Comparison of ENCODE assay signal across 18 cellular contexts in the genomic region with DNA sequence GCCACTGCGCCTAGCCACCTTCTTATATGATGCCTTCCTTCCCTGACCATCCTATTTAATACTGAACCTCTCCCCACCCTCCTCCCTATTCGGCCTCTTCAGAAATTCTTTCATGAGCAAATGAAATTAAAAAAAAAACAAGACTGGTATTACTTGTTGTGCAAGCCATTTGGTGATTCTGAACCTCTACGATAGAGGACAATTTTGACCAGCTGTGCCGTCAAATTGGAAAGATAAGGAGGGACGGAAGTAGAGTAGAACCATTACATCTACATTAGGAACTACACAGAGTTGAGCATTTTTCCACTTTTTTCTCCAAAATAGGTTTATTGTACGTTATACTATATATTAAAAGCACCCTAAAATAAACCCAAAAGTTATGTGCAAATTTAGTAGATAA. TPM values are rescaled to one million over a fixed set of nuclear protein-coding genes. Genes with fewer than 3 reads are reported as not detected.
DNase-seq lines count a peak whose midpoint lies in the region; ATAC-seq and TF ChIP-seq lines count a peak whose summit lies in the region.
"Had no signal": no experiment of that assay in that cellular context is flagged by ENCODE, and none has a peak within 500 bp of the region (broad histone marks: within the 10 kb centered on the region; RNA-seq: fewer than 3 reads in every experiment).

No MANE protein-coding gene starts in this region.

- H3F3A ChIP-seq in GM23248 (ENCODE audit: insufficient read depth) = peaks cover 53% of the 10 kb centered on the region

- H3K27me3 ChIP-seq in GM23248 (replicated peaks; ENCODE audit: insufficient read depth) = no peaks in the 10 kb centered on the region
- H3K27me3 ChIP-seq in ascending aorta = no peaks in the 10 kb centered on the region
- H3K27me3 ChIP-seq in testis = no peaks in the 10 kb centered on the region
- H3K27me3 ChIP-seq: SJSA1 had no signal

- peaks cover 19% of the 10 kb centered on the region; the same call in 1 of the 2 replicates for H3K36me3 ChIP-seq in GM23248 (ENCODE audit: low read depth)
- peaks cover 4 to 8% of the 10 kb centered on the region in 2 donors for H3K36me3 ChIP-seq in ascending aorta
- no peaks in the 10 kb centered on the region for H3K36me3 ChIP-seq in testis (ENCODE audit: low read depth, missing control alignments)

- no peak for TF ChIP-seq POLR2A in testis (IDR thresholded peaks at IDR 0.05)

- in situ Hi-C loops in GM23248 (cut with MboI) = no loop called here

- H3K9me3 Mint-ChIP-seq in dendritic cell treated with granulocyte-macrophage colony-stimulating factor and Interleukin-4, amounts not matched to agents 40 ng/mL and 50 ng/mL, for 4 days = no peaks in the 10 kb centered on the region
- no peaks in the 10 kb centered on the region for H3K9me3 Mint-ChIP-seq in nephron
- H3K9me3 Mint-ChIP-seq in activated CD8-positive, alpha-beta memory T cell treated with anti-CD3 and anti-CD28 coated beads, Interleukin-2, amount 10 ng/mL, durations not matched to agents 7 days and 5 days (ENCODE audit: low read depth) = peaks cover 5% of the 10 kb centered on the region

- no peak overlapping the region for H3K4me3 Mint-ChIP-seq in dendritic cell treated with granulocyte-macrophage colony-stimulating factor and Interleukin-4, amounts not matched to agents 40 ng/mL and 50 ng/mL, for 4 days
- peak overlapping the region in 2 of 3 experiments; percentile 5 to 7 for H3K4me3 Mint-ChIP-seq in nephron
- no peak overlapping the region for H3K4me3 Mint-ChIP-seq in activated CD8-positive, alpha-beta memory T cell treated with anti-CD3 and anti-CD28 coated beads, Interleukin-2, amount 10 ng/mL, durations not matched to agents 7 days and 5 days

- no peak for ATAC-seq in activated CD8-positive, alpha-beta memory T cell treated with anti-CD3 and anti-CD28 coated beads, Interleukin-2, amount 10 ng/mL, durations not matched to agents 7 days and 5 days
- ATAC-seq: A549 had no signal

- CTCF ChIA-PET in RWPE1 (lab: Yijun Ruan, JAX) = interaction anchor here (0.6 kb wide), 1 partner anchor 77 kb away, joined by 3 read pairs; no protein-coding TSS in a partner anchor
- CTCF ChIA-PET in activated CD8-positive, alpha-beta memory T cell treated with anti-CD3 and anti-CD28 coated beads, Interleukin-2, amount 10 ng/mL, durations not matched to agents 7 days and 5 days (lab: Charles Lee) = no interaction called here

- H2AFZ ChIP-seq in GM23248 = no peak overlapping the region

- intact Hi-C loops in dendritic cell treated with granulocyte-macrophage colony-stimulating factor and Interleukin-4, amounts not matched to agents 40 ng/mL and 50 ng/mL, for 4 days (cut with micrococcal nuclease) = loop anchor here (10.0 kb wide), 1 partner anchor 1870 kb away; a partner anchor contains a TSS
- intact Hi-C loops in ascending aorta (cut with DNase I) (loop anchor here (10.0 kb wide), 1 partner anchor 1870 kb away; a partner anchor contains a TSS), posterior vena cava (cut with DNase I) (no loop called here), testis (cut with DNase I; ENCODE audit: low total_unique reads) (no loop called here)

- TF ChIP-seq CTCF in RWPE1 (conservative IDR thresholded peaks at IDR 0.05; ENCODE audit: low read depth) (no peak), nephron (IDR thresholded peaks at IDR 0.05; ENCODE audit: unreplicated experiment in 3 of 3) (no peak), ascending aorta (IDR thresholded peaks at IDR 0.05) (no peak), testis (IDR thresholded peaks at IDR 0.05) (no peak)

- POLR2A ChIA-PET in RWPE1 (lab: Yijun Ruan, JAX; ENCODE audit: low non-redundant PET) = no interaction called here

- H3K4me3 ChIP-seq in GM23248 = peak overlapping the region; percentile 90; the same call in 1 of the 2 replicates
- no peak overlapping the region for H3K4me3 ChIP-seq in ascending aorta
- no peak overlapping the region for H3K4me3 ChIP-seq in testis
- H3K4me3 ChIP-seq: A549, SJSA1 had no signal

- no peaks in the 10 kb centered on the region for H4K20me1 ChIP-seq in GM23248 (ENCODE audit: insufficient read depth)

- peak overlapping the region; percentile 89 for H3K27ac Mint-ChIP-seq in dendritic cell treated with granulocyte-macrophage colony-stimulating factor and Interleukin-4, amounts not matched to agents 40 ng/mL and 50 ng/mL, for 4 days
- no peak overlapping the region for H3K27ac Mint-ChIP-seq in nephron
- no peak overlapping the region for H3K27ac Mint-ChIP-seq in activated CD8-positive, alpha-beta memory T cell treated with anti-CD3 and anti-CD28 coated beads, Interleukin-2, amount 10 ng/mL, durations not matched to agents 7 days and 5 days

- no peak overlapping the region for H3K27ac ChIP-seq in GM23248
- peak overlapping the region; percentile 58 for H3K27ac ChIP-seq in RWPE1
- no peak overlapping the region for H3K27ac ChIP-seq in ascending aorta
- H3K27ac ChIP-seq in testis = no peak overlapping the region
- H3K27ac ChIP-seq: A549, KMS-11, SJSA1 had no signal

- peak overlapping the region; percentile 99 for H3K4me2 ChIP-seq in GM23248 (ENCODE audit: unreplicated experiment)

- H3K9me3 ChIP-seq in GM23248 (ENCODE audit: low read depth) (no peaks in the 10 kb centered on the region), ascending aorta (no peaks in the 10 kb centered on the region), testis (no peaks in the 10 kb centered on the region)

- H3K4me1 ChIP-seq in GM23248 (ENCODE audit: insufficient read depth) (peaks cover 33% of the 10 kb centered on the region), ascending aorta (peaks cover 12 to 37% of the 10 kb centered on the region in 2 donors), testis (peaks cover 23% of the 10 kb centered on the region)

- no peak for DNase-seq in GM23248
- DNase-seq in RWPE1 (ENCODE audit: low spot score) = no peak
- DNase-seq in ascending aorta (ENCODE audit: low spot score in 2 of 2) = no peak
- DNase-seq in posterior vena cava (ENCODE audit: low spot score) = no peak
- no peak for DNase-seq in activated CD8-positive, alpha-beta memory T cell treated with anti-CD3 and anti-CD28 coated beads, Interleukin-2, amount 10 ng/mL, durations not matched to agents 7 days and 5 days
- DNase-seq in testis = no peak
- DNase-seq: C1 segment of cervical spinal cord; DMS 273 treated with DMSO at 0.1 percent for 48 hours; MM.1S; NCI-H1092 treated with DMSO at 0.1 percent for 48 hours; NCI-H526 treated with DMSO at 0.1 percent for 48 hours; NK-92 treated with Interleukin-12 subunit alpha and Interleukin-12 subunit beta, amount 100 ng/mL, for 24 hours; RPMI8226 had no signal

- peaks cover 14% of the 10 kb centered on the region for H3K4me1 Mint-ChIP-seq in dendritic cell treated with granulocyte-macrophage colony-stimulating factor and Interleukin-4, amounts not matched to agents 40 ng/mL and 50 ng/mL, for 4 days (ENCODE audit: low read depth)
- H3K4me1 Mint-ChIP-seq in nephron = peaks cover 11% of the 10 kb centered on the region
- H3K4me1 Mint-ChIP-seq in activated CD8-positive, alpha-beta memory T cell treated with anti-CD3 and anti-CD28 coated beads, Interleukin-2, amount 10 ng/mL, durations not matched to agents 7 days and 5 days = peaks cover 8% of the 10 kb centered on the region

- no peaks in the 10 kb centered on the region for H3K9me2 ChIP-seq in GM23248 (ENCODE audit: insufficient read depth)

- H3K27me3 Mint-ChIP-seq in dendritic cell treated with granulocyte-macrophage colony-stimulating factor and Interleukin-4, amounts not matched to agents 40 ng/mL and 50 ng/mL, for 4 days = no peaks in the 10 kb centered on the region
- H3K27me3 Mint-ChIP-seq in nephron (ENCODE audit: low read depth) = no peaks in the 10 kb centered on the region
- H3K27me3 Mint-ChIP-seq in activated CD8-positive, alpha-beta memory T cell treated with anti-CD3 and anti-CD28 coated beads, Interleukin-2, amount 10 ng/mL, durations not matched to agents 7 days and 5 days = no peaks in the 10 kb centered on the region

- H3K9ac ChIP-seq in GM23248 = peak overlapping the region; percentile 96; the same call in 1 of the 2 replicates
- H3K9ac ChIP-seq: KMS-11 had no signal

- H3K36me3 Mint-ChIP-seq in dendritic cell treated with granulocyte-macrophage colony-stimulating factor and Interleukin-4, amounts not matched to agents 40 ng/mL and 50 ng/mL, for 4 days (ENCODE audit: low read depth) = peaks cover 27% of the 10 kb centered on the region
- H3K36me3 Mint-ChIP-seq in nephron (ENCODE audit: low read depth) = peaks cover 25% of the 10 kb centered on the region
- H3K36me3 Mint-ChIP-seq in activated CD8-positive, alpha-beta memory T cell treated with anti-CD3 and anti-CD28 coated beads, Interleukin-2, amount 10 ng/mL, durations not matched to agents 7 days and 5 days = peaks cover 25% of the 10 kb centered on the region

- H3K79me2 ChIP-seq in GM23248 (ENCODE audit: insufficient read depth) = peaks cover 90% of the 10 kb centered on the region

- 98% methylated on average over 6 of the region's 6 CpGs for WGBS in GM23248 (ENCODE audit: low coverage in 1 of 2, low lambda C conversion rate in 2 of 2, missing lambda C conversion rate in 2 of 2), 2 experiments
- WGBS in testis, 2 donors = 89 to 96% methylated on average over 6 of the region's 6 CpGs

RNA-seq across cellular contexts. Expression of a gene that starts 2.9 kb away (rescaled TPM):
- total RNA-seq in GM23248 (2014; rRNA removed; shearing (Covaris generic)) = 33.6 and 35.8 TPM in 2 replicates
- polyA plus RNA-seq in GM23248 (2016; fragmentation: Nextera tagmentation; extraction: Ambion mirVana) (65.6 and 70.2 TPM in 2 replicates), testis (ENCODE audit: insufficient read depth, low read depth, low replicate concordance) (8.8 TPM)
- total RNA-seq in ascending aorta (11.3 TPM), posterior vena cava (10 to 100 TPM; 23.1 to 34.0 TPM), testis (10 to 100 TPM; 19.0 to 26.8 TPM)
- 10 to 100 TPM; 17.1 to 17.3 TPM for total RNA-seq in activated CD8-positive, alpha-beta memory T cell treated with anti-CD3 and anti-CD28 coated beads, Interleukin-2, amount 10 ng/mL, durations not matched to agents 7 days and 5 days

RNA-seq across cellular contexts. Expression of a gene that starts 3.2 kb away (rescaled TPM):
- 41.4 and 57.0 TPM in 2 replicates for total RNA-seq in GM23248 (2014; rRNA removed; shearing (Covaris generic))
- polyA plus RNA-seq in GM23248 (2016; fragmentation: Nextera tagmentation; extraction: Ambion mirVana) = 23.5 and 26.4 TPM in 2 replicates
- 17.1 TPM for total RNA-seq in ascending aorta
- total RNA-seq in posterior vena cava = 10 to 100 TPM; 56.6 to 60.1 TPM
- 10 to 100 TPM; 71.2 to 78.0 TPM for total RNA-seq in activated CD8-positive, alpha-beta memory T cell treated with anti-CD3 and anti-CD28 coated beads, Interleukin-2, amount 10 ng/mL, durations not matched to agents 7 days and 5 days
- total RNA-seq in testis = 100 to 1,000 TPM; 108 to 126 TPM
- 33.7 TPM for polyA plus RNA-seq in testis (ENCODE audit: insufficient read depth, low read depth, low replicate concordance)

Comparison
In these comparisons a context has a peak if more than half of its experiments do, and no peak if none do; other contexts are left out.
1. H3K4me3 Mint-ChIP-seq: peak in nephron (2 of 3); none in dendritic cell treated with granulocyte-macrophage colony-stimulating factor and Interleukin-4, amounts not matched to agents 40 ng/mL and 50 ng/mL, for 4 days (single experiment) and activated CD8-positive, alpha-beta memory T cell treated with anti-CD3 and anti-CD28 coated beads, Interleukin-2, amount 10 ng/mL, durations not matched to agents 7 days and 5 days (single experiment).
2. intact Hi-C loops: an anchor here in dendritic cell treated with granulocyte-macrophage colony-stimulating factor and Interleukin-4, amounts not matched to agents 40 ng/mL and 50 ng/mL, for 4 days (10.0 kb wide) and ascending aorta (10.0 kb wide); none called in posterior vena cava and testis.